Comparison of ENCODE assay signal across 17 cellular contexts in the genomic region with DNA sequence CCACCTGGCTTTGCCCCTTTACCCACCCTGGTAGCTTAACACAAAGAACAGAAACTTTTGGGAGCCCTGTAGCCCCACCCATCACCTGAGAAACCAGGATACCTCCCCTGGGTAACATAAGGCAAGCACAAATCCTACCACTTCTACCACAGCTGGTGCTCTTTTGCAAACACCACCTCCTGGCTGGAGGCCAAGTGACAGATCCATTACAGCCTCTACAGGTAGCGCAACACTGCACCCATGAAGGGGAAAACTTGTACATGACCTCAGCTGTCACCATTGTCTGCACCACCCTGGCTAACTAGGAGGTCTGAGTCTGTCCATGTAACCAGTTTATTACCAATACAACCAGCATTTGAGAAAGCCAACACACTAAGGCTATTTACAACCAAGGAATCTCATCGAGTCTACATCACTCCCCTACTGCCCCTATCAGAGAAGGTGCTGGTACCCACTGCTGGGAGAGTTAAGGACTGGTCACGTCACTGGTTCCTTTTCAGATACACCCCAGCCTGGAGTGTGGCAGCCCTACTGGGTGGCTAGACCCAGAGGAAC.
DNase-seq lines count a peak whose midpoint lies in the region; ATAC-seq lines count a peak whose summit lies in the region.
"Had no signal": no experiment of that assay in that cellular context is flagged by ENCODE, and none has a peak within 500 bp of the region (broad histone marks: within the 10 kb centered on the region; RNA-seq: fewer than 3 reads in every experiment).

No MANE protein-coding gene starts in this region.

- no CpG with 5 or more reads among the region's 3 CpGs for WGBS in trophoblast cell (ENCODE audit: extremely low coverage, insufficient coverage, insufficient read length)

- DNase-seq in NCI-H146 (lab: John Stamatoyannopoulos, UW) (peak; percentile 17), NCI-H146 treated with DMSO at 0.1 percent for 48 hours (lab: John Stamatoyannopoulos, UW; ENCODE audit: unreplicated experiment) (no peak), NCI-H2029 (lab: John Stamatoyannopoulos, UW) (peak; percentile 89), NCI-H774 (lab: John Stamatoyannopoulos, UW) (peak; percentile 72), trophoblast cell (peak; percentile 72 to 84), SKM-1 treated with dmso at 0.1 percent for 144 hours (lab: John Stamatoyannopoulos, UW; ENCODE audit: unreplicated experiment) (no peak), UCSD-AML1 (lab: John Stamatoyannopoulos, UW; ENCODE audit: unreplicated experiment) (no peak)
- DNase-seq: activated CD4-positive, alpha-beta T cell treated with anti-CD3 and anti-CD28 coated beads, Interleukin-2, amount 50 U/mL, for 4 hours; activated naive CD4-positive, alpha-beta T cell treated with anti-CD3 and anti-CD28 coated beads for 36 hours; C1 segment of cervical spinal cord; foreskin melanocyte; Karpas-422; retina; stimulated activated naive CD4-positive, alpha-beta T cell treated with Interleukin-2 at 50 U/mL for 16 hours had no signal

- ATAC-seq in GM19397 (IDR thresholded peaks at IDR 0.05; ENCODE audit: unreplicated experiment): no peak
- ATAC-seq: Panc1 had no signal

- H4K12ac ChIP-seq in trophoblast cell (ENCODE audit: low read depth, low read length): no peak overlapping the region

- H2BK5ac ChIP-seq in trophoblast cell (ENCODE audit: low read depth, low read length, poor library complexity): no peak overlapping the region

- no peak overlapping the region for H4K8ac ChIP-seq in trophoblast cell (ENCODE audit: low read depth, low read length)

- no peak overlapping the region for H3K4me2 ChIP-seq in trophoblast cell (ENCODE audit: low read length)

- no peak overlapping the region for H3K27ac ChIP-seq in trophoblast cell (ENCODE audit: low read depth, low read length)
- H3K27ac ChIP-seq: neutrophil had no signal

- no peak overlapping the region for H4K91ac ChIP-seq in trophoblast cell (ENCODE audit: low read depth, low read length)

- no peak overlapping the region for H2BK12ac ChIP-seq in trophoblast cell (ENCODE audit: low read length)

- no peak overlapping the region for H3K9ac ChIP-seq in trophoblast cell (ENCODE audit: low read length)

- no peaks in the 10 kb centered on the region for H3K9me3 ChIP-seq in trophoblast cell (ENCODE audit: insufficient read depth, low read depth, low read length)
- H3K9me3 ChIP-seq: neutrophil had no signal

- no peaks in the 10 kb centered on the region for H3K36me3 ChIP-seq in trophoblast cell (ENCODE audit: control insufficient read depth in 1 of 2, insufficient read depth in 2 of 2, low read length in 2 of 2)
- H3K36me3 ChIP-seq: neutrophil had no signal

- no peak overlapping the region for H3K18ac ChIP-seq in trophoblast cell (ENCODE audit: low read length)

- H3K14ac ChIP-seq in trophoblast cell (ENCODE audit: low read length): no peak overlapping the region

- no peak overlapping the region for H3K4ac ChIP-seq in trophoblast cell (ENCODE audit: low read depth, low read length)

- no peak overlapping the region for H2AK5ac ChIP-seq in trophoblast cell (ENCODE audit: low read length)

- no peak overlapping the region for H2AFZ ChIP-seq in trophoblast cell (ENCODE audit: insufficient read depth, low read length, poor library complexity)

- H3K4me1 ChIP-seq in trophoblast cell (ENCODE audit: control insufficient read depth in 1 of 2, insufficient read depth in 2 of 2, low read length in 2 of 2): no peaks in the 10 kb centered on the region

- H3K79me1 ChIP-seq in trophoblast cell (ENCODE audit: low read length): no peaks in the 10 kb centered on the region

- no peak overlapping the region for H2BK120ac ChIP-seq in trophoblast cell (ENCODE audit: insufficient read depth, low read length, poor library complexity)

- H3K27me3 ChIP-seq in trophoblast cell (ENCODE audit: insufficient read depth, low read length): no peaks in the 10 kb centered on the region
- H3K27me3 ChIP-seq: neutrophil had no signal

- no peak overlapping the region for H3K23ac ChIP-seq in trophoblast cell (ENCODE audit: low read length)

- no peaks in the 10 kb centered on the region for H3K79me2 ChIP-seq in trophoblast cell (ENCODE audit: control insufficient read depth, insufficient read depth, low read length, poor library complexity)

- no peak overlapping the region for H3K4me3 ChIP-seq in trophoblast cell (ENCODE audit: low read depth, low read length)

Comparison
In these comparisons a context has a peak if more than half of its experiments do, and no peak if none do; other contexts are left out.
1. DNase-seq: peak in NCI-H146 (single experiment), NCI-H2029 (single experiment), NCI-H774 (single experiment) and trophoblast cell (2 of 2); none in NCI-H146 treated with DMSO at 0.1 percent for 48 hours (single experiment), SKM-1 treated with dmso at 0.1 percent for 144 hours (single experiment) and UCSD-AML1 (single experiment).